ENCODE assay signal across 5 cellular contexts in genomic region chr3:37314105-37314504, GRCh38.
A peak's percentile ranks its signal among the peaks of the same experiment; 100 is the strongest.
DNase-seq lines count a peak whose midpoint lies in the region; ATAC-seq, FAIRE-seq and TF ChIP-seq lines count a peak whose summit lies in the region.
"Not testable (repeated sequence)": the region's sequence is repeated elsewhere in the genome, so short reads cannot be mapped to it uniquely, and the experiment has no call there.

No MANE protein-coding gene starts in this region.

- not testable (repeated sequence) for H3K9me3 ChIP-seq in HEK293 (ENCODE audit: control insufficient read depth, insufficient read depth, low read depth, low read length); body of pancreas; pancreas

- CTCF ChIA-PET in HEK293 (lab: Yijun Ruan, JAX) = interaction anchor here (0.6 kb wide), 1 partner anchor 695 kb away, joined by 3 read pairs; no protein-coding TSS in a partner anchor

- peak in 2 of 4 donors; percentile 26 for DNase-seq in body of pancreas
- DNase-seq in left lobe of liver (ENCODE audit: low spot score); urothelium cell line (ENCODE audit: low spot score): not testable (repeated sequence)
- DNase-seq in pancreas = peak in 1 of 6 donors; percentile 27

- peak; percentile 56 for ATAC-seq in body of pancreas
- peak; percentile 10 for ATAC-seq in left lobe of liver
- peak in 3 of 4 donors; percentile 36 to 64 (median 42) for ATAC-seq in pancreas

- H3K27me3 ChIP-seq in body of pancreas, pancreas: not testable (repeated sequence)

- not testable (repeated sequence) for TF ChIP-seq POLR2A in body of pancreas (IDR thresholded peaks at IDR 0.05)

- POLR2A ChIA-PET in HEK293 (lab: Yijun Ruan, JAX) = not testable (repeated sequence)

- H3K36me3 ChIP-seq in HEK293 (ENCODE audit: control insufficient read depth in 2 of 2, insufficient read depth in 1 of 2, low read length in 2 of 2); body of pancreas (replicated peaks in 1 of 2; ENCODE audit: insufficient read depth in 1 of 2, low read depth in 2 of 2); pancreas: not testable (repeated sequence)

- FAIRE-seq in pancreas (lab: Jason Lieb, UNC) = not testable (repeated sequence)
- FAIRE-seq in urothelium cell line (lab: Jason Lieb, UNC) = peak; percentile 9

- not testable (repeated sequence) for TF ChIP-seq CTCF in HEK293 (tag by site-specific recombination; IDR thresholded peaks at IDR 0.05); body of pancreas (IDR thresholded peaks at IDR 0.05); pancreas (IDR thresholded peaks at IDR 0.05)

- 13 to 35% methylated on average over 1 of the region's 1 CpG for WGBS in body of pancreas, 2 donors
- WGBS in pancreas, 2 donors = 31 to 45% methylated on average over 1 of the region's 1 CpG

- not testable (repeated sequence) for H3K4me1 ChIP-seq in HEK293 (ENCODE audit: control insufficient read depth, insufficient read depth, low read length)
- H3K4me1 ChIP-seq in body of pancreas = peaks cover 13% of the 10 kb centered on the region
- H3K4me1 ChIP-seq in pancreas = peaks cover 2 to 17% (median 9%) of the 10 kb centered on the region in 3 donors

- not testable (repeated sequence) for H3K27ac ChIP-seq in HEK293 (ENCODE audit: extremely low read depth, low read depth, low read length); body of pancreas; pancreas

- not testable (repeated sequence) for H3K4me3 ChIP-seq in HEK293 (ENCODE audit: low read depth, low read length); body of pancreas; pancreas

- intact Hi-C loops in body of pancreas (cut with DNase I); pancreas (cut with DNase I): not testable (repeated sequence)

TF ChIP-seq in HEK293, 187 proteins besides CTCF, POLR2A, EP300 and RAD21:
- TF ChIP-seq SCRT2 (tag by site-specific recombination; IDR thresholded peaks at IDR 0.05) (peak; percentile 70), SCRT1 (tag by site-specific recombination; IDR thresholded peaks at IDR 0.05; ENCODE audit: borderline replicate concordance) (peak; percentile 28; the same call in 1 of the 2 replicates)
TF ChIP-seq in HEK293: peak in this region for 2; not testable (repeated sequence) for 185.
